Comparison of ENCODE assay signal across 12 cellular contexts in the genomic region with DNA sequence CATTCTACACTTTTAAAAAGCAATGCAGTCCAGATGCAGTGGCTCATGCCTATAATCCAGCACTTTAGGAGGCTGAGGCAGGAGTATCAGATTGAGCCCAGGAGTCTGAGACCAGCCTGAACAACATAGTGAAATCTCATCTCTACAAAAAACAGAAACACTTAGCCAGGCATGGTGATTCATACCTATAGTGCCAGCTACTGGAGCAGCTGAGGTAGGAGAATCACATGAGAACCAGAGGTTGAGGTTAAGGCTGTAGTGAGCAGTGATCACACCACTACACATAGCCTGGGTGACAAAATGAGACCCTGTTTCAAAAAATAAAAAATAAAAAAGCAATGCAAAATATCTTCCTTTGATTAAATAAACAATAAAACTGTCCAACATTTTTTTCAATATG.
"Had no signal": no experiment of that assay in that cellular context is flagged by ENCODE, and none has a peak within 500 bp of the region (broad histone marks: within the 10 kb centered on the region; RNA-seq: fewer than 3 reads in every experiment).

No MANE protein-coding gene starts in this region.

- DNase-seq: activated B cell treated with CpG ODN at 0.5 μM for 24 hours; activated CD4-positive, alpha-beta T cell treated with anti-CD3 and anti-CD28 coated beads, Interleukin-2, amount 10 ng/mL, durations not matched to agents 24 days and 14 days; activated effector memory CD4-positive, alpha-beta T cell treated with anti-CD3 and anti-CD28 coated beads, Interleukin-2, amount 50 U/mL, for 16 hours; activated T-cell treated with anti-CD3 and anti-CD28 coated beads, Interleukin-2, amount 50 U/mL, for 1 hour; amniotic stem cell; body of pancreas; hippocampal formation; natural killer cell; posterior cingulate gyrus had no signal

- H3K36me3 ChIP-seq: right atrium auricular region had no signal

- H3K27me3 ChIP-seq: body of pancreas, right atrium auricular region had no signal

- H3K9me3 ChIP-seq: body of pancreas, right atrium auricular region had no signal

- H3K4me1 ChIP-seq: body of pancreas, right atrium auricular region had no signal

- ATAC-seq: activated naive CD4-positive, alpha-beta T cell treated with anti-CD3 and anti-CD28 coated beads, Interleukin-2, amount 50 U/mL, for 72 hours; body of pancreas; natural killer cell had no signal

- H3K27ac ChIP-seq: body of pancreas, right atrium auricular region, skin epidermis had no signal

- H3K4me3 ChIP-seq: body of pancreas, right atrium auricular region, skin epidermis had no signal
